Comparison of ENCODE assay signal across 8 cellular contexts in genomic region chr13:76980075-76980718, GRCh38. TPM values are rescaled to one million over a fixed set of nuclear protein-coding genes. Genes with fewer than 3 reads are reported as not detected.
DNase-seq lines count a peak whose midpoint lies in the region; ATAC-seq and TF ChIP-seq lines count a peak whose summit lies in the region.

No MANE protein-coding gene starts in this region.

- peak; percentile 99 for ATAC-seq in GM21515 (IDR thresholded peaks at IDR 0.05; ENCODE audit: unreplicated experiment)

- H3K9ac ChIP-seq in SK-N-MC (ENCODE audit: insufficient read length), result no peak overlapping the region
- H3K9ac ChIP-seq in rectal smooth muscle tissue (ENCODE audit: low read length), result no peak overlapping the region

- peak; percentile 57 to 91 (median 88) for TF ChIP-seq CTCF in vagina (IDR thresholded peaks at IDR 0.05)

- H3K4me1 ChIP-seq in rectal smooth muscle tissue (ENCODE audit: control insufficient read depth, insufficient read depth, low read length) (no peaks in the 10 kb centered on the region), vagina (peaks cover 22% of the 10 kb centered on the region)

- H3K9me3 ChIP-seq in SK-N-MC (ENCODE audit: low read depth, low read length) (no peaks in the 10 kb centered on the region), vagina (no peaks in the 10 kb centered on the region)

- no peak overlapping the region for H3K27ac Mint-ChIP-seq in activated naive CD4-positive, alpha-beta T cell treated with anti-CD3 and anti-CD28 coated beads, Interleukin-2, amount 50 U/mL, for 24 hours

- peak overlapping the region; percentile 57 for H3K4me3 Mint-ChIP-seq in activated naive CD4-positive, alpha-beta T cell treated with anti-CD3 and anti-CD28 coated beads, Interleukin-2, amount 50 U/mL, for 24 hours

- no peak overlapping the region for H3K27ac ChIP-seq in SK-N-MC
- H3K27ac ChIP-seq in rectal smooth muscle tissue (ENCODE audit: low read depth, low read length), result no peak overlapping the region
- H3K27ac ChIP-seq in vagina, result no peak overlapping the region

- peak; percentile 68 for DNase-seq in Daoy (ENCODE audit: low read depth)
- DNase-seq in HUDEP-2 (lab: John Stamatoyannopoulos, UW; ENCODE audit: unreplicated experiment in 76 of 76), result peak in 68 of 76 experiments; percentile 4 to 80 (median 52)
- DNase-seq in SK-N-MC (ENCODE audit: low read depth, low spot score), result no peak
- DNase-seq in cardiac septum (ENCODE audit: low spot score), result peak; percentile 92
- DNase-seq in vagina (ENCODE audit: extremely low spot score in 2 of 2), result no peak

- H3K36me3 Mint-ChIP-seq in activated naive CD4-positive, alpha-beta T cell treated with anti-CD3 and anti-CD28 coated beads, Interleukin-2, amount 50 U/mL, for 24 hours, result peaks cover 1% of the 10 kb centered on the region

- no peak for TF ChIP-seq POLR2A in vagina (IDR thresholded peaks at IDR 0.05)

- H3K4me1 Mint-ChIP-seq in activated naive CD4-positive, alpha-beta T cell treated with anti-CD3 and anti-CD28 coated beads, Interleukin-2, amount 50 U/mL, for 24 hours, result peaks cover 10% of the 10 kb centered on the region

- intact Hi-C loops in cardiac septum (cut with DNase I), result no loop called here
- intact Hi-C loops in vagina (cut with DNase I), result no loop called here

- peak overlapping the region; percentile 62 for H3K4me3 ChIP-seq in SK-N-MC
- H3K4me3 ChIP-seq in rectal smooth muscle tissue (ENCODE audit: low read length), result peak overlapping the region; percentile 36
- no peak overlapping the region for H3K4me3 ChIP-seq in vagina

- H3K9me3 Mint-ChIP-seq in activated naive CD4-positive, alpha-beta T cell treated with anti-CD3 and anti-CD28 coated beads, Interleukin-2, amount 50 U/mL, for 24 hours, result no peaks in the 10 kb centered on the region

- H3K27me3 Mint-ChIP-seq in activated naive CD4-positive, alpha-beta T cell treated with anti-CD3 and anti-CD28 coated beads, Interleukin-2, amount 50 U/mL, for 24 hours, result peaks cover 16% of the 10 kb centered on the region

- H3K27me3 ChIP-seq in rectal smooth muscle tissue (ENCODE audit: control insufficient read depth, insufficient read depth, low read length) (no peaks in the 10 kb centered on the region), vagina (no peaks in the 10 kb centered on the region)

- no peaks in the 10 kb centered on the region for H3K36me3 ChIP-seq in SK-N-MC (ENCODE audit: insufficient read depth, low read length)
- H3K36me3 ChIP-seq in rectal smooth muscle tissue (ENCODE audit: control insufficient read depth, insufficient read depth, low read length), result no peaks in the 10 kb centered on the region
- no peaks in the 10 kb centered on the region for H3K36me3 ChIP-seq in vagina

RNA-seq across cellular contexts. Expression of gene CLN5, which starts 11.7 kb away (rescaled TPM):
- total RNA-seq in Daoy (2014; rRNA removed; shearing (Covaris generic)), result 13.9 and 15.7 TPM in 2 replicates
- total RNA-seq in cardiac septum (13.4 TPM), vagina (15.0 TPM)

RNA-seq across cellular contexts. Expression of gene ACOD1, which starts 31.9 kb away (rescaled TPM):
- not detected in 2 replicates for total RNA-seq in Daoy (2014; rRNA removed; shearing (Covaris generic))
- total RNA-seq in cardiac septum, result not detected
- total RNA-seq in vagina, result not detected

RNA-seq across cellular contexts. Expression of gene FBXL3, which starts 46.8 kb away (rescaled TPM):
- 15.6 and 21.6 TPM in 2 replicates for total RNA-seq in Daoy (2014; rRNA removed; shearing (Covaris generic))
- total RNA-seq in cardiac septum (35.1 TPM), vagina (59.4 TPM)

Comparison
In these comparisons a context has a peak if more than half of its experiments do, and no peak if none do; other contexts are left out.
1. DNase-seq: peak in Daoy (single experiment), HUDEP-2 (68 of 76) and cardiac septum (single experiment); none in SK-N-MC (single experiment) and vagina (0 of 2).
2. H3K4me3 ChIP-seq: peak in SK-N-MC (single experiment) and rectal smooth muscle tissue (single experiment); none in vagina (0 of 2).